Comparison of ENCODE assay signal across 8 cellular contexts in the genomic region with DNA sequence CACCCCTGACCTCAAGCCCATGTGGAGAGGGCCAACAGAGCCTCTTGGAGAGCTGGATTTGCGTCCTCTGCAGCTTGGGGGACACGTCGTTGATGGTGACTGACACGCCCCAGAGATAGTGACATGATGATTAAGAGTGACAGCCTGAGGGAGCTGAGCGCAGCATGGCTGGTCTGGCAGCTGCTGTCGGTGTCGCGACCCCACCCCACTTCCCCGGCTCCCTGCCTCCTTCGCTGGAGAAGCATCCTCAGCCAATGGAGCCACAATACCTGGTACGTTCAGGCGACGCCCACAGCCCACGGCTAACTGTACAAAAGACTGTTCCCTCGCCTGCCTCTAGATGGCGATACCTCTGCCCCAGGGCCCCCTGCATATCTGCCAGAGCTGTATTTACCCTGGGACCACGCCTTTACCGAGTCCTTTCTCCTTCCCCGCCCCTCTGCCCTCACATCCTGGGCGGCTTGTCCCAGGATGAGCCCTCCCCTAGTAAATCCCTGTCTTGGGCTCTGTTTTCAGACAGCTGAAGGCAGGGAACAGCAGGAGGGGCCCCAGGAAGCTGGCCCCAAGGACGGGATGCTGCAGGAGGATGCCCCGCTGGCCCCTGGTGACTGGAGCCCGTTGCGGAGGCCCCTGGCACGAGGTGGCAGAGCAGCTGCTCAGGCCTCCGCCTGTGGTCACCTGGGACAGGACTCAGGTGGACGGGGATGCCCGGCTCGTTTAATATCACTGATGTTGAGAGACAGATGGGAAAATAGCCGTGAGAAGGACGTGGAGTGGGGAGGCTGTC.
DNase-seq lines count a peak whose midpoint lies in the region; ATAC-seq, FAIRE-seq and TF ChIP-seq lines count a peak whose summit lies in the region.

No MANE protein-coding gene starts in this region.

- peak overlapping the region; percentile 78 for H3K4me3 Mint-ChIP-seq in T-helper 2 cell treated with Interferon-gamma antibody and Interleukin-4, amounts not matched to agents 5 μg/mL and 100 μg/mL, for 36 hours

- peaks cover 27% of the 10 kb centered on the region for H3K27me3 Mint-ChIP-seq in T-helper 2 cell treated with Interferon-gamma antibody and Interleukin-4, amounts not matched to agents 5 μg/mL and 100 μg/mL, for 36 hours (ENCODE audit: low read depth)

- no peaks in the 10 kb centered on the region for H3K27me3 ChIP-seq in ascending aorta

- H3K36me3 ChIP-seq in ascending aorta, result no peaks in the 10 kb centered on the region

- intact Hi-C loops in ascending aorta (cut with DNase I), result loop anchor here (2.0 kb wide), 2 partner anchors 91 to 203 kb away; a partner anchor contains a TSS

- H3K4me1 Mint-ChIP-seq in T-helper 2 cell treated with Interferon-gamma antibody and Interleukin-4, amounts not matched to agents 5 μg/mL and 100 μg/mL, for 36 hours (ENCODE audit: low read depth), result peaks cover 14% of the 10 kb centered on the region

- peak overlapping the region; percentile 65 to 80 for H3K27ac ChIP-seq in ascending aorta

- no peaks in the 10 kb centered on the region for H3K9me3 ChIP-seq in ascending aorta

- H3K4me1 ChIP-seq in ascending aorta, result peaks cover 12 to 16% of the 10 kb centered on the region in 2 donors

- TF ChIP-seq CTCF in AG10803 (conservative IDR thresholded peaks at IDR 0.05; ENCODE audit: low read length) (peak; percentile 78), ascending aorta (IDR thresholded peaks at IDR 0.05) (peak; percentile 63 to 82 (median 77)), retinal pigment epithelial cell (conservative IDR thresholded peaks at IDR 0.05; ENCODE audit: low read depth, low read length) (peak; percentile 96)

- peak; percentile 78 for FAIRE-seq in GM19239 (lab: Jason Lieb, UNC)

- no peaks in the 10 kb centered on the region for H3K36me3 Mint-ChIP-seq in T-helper 2 cell treated with Interferon-gamma antibody and Interleukin-4, amounts not matched to agents 5 μg/mL and 100 μg/mL, for 36 hours (ENCODE audit: low read depth)

- no peak overlapping the region; the same call in 1 of the 2 replicates for H3K4me3 ChIP-seq in AG10803 (ENCODE audit: low read length)
- H3K4me3 ChIP-seq in ascending aorta, result peak overlapping the region; percentile 39 to 58
- H3K4me3 ChIP-seq in retinal pigment epithelial cell (ENCODE audit: low read length), result peak overlapping the region; percentile 22

- no peaks in the 10 kb centered on the region for H3K9me3 Mint-ChIP-seq in T-helper 2 cell treated with Interferon-gamma antibody and Interleukin-4, amounts not matched to agents 5 μg/mL and 100 μg/mL, for 36 hours

- ATAC-seq in HG03097 (IDR thresholded peaks at IDR 0.05; ENCODE audit: low FRiP score, unreplicated experiment), result no peak

- DNase-seq in AG10803 (ENCODE audit: low read depth) (peak; percentile 23), GM19239 (ENCODE audit: insufficient read length, low spot score) (peak; percentile 85), NCI-H1417 (lab: John Stamatoyannopoulos, UW) (peak; percentile 57 to 89 (median 75)), ascending aorta (ENCODE audit: low spot score in 2 of 2) (peak in 1 of 2 donors; percentile 78), hypothalamus (lab: John Stamatoyannopoulos, UW) (peak in 31 of 51 donors; percentile 5 to 62 (median 21)), retinal pigment epithelial cell (ENCODE audit: low read depth) (no peak)
- DNase-seq in T-helper 2 cell treated with Interferon-gamma antibody and Interleukin-4, amounts not matched to agents 5 μg/mL and 100 μg/mL, for 36 hours (ENCODE audit: low spot score), result peak; percentile 64

- no peak overlapping the region for H3K27ac Mint-ChIP-seq in T-helper 2 cell treated with Interferon-gamma antibody and Interleukin-4, amounts not matched to agents 5 μg/mL and 100 μg/mL, for 36 hours
